In genomic region chr20:63672666-63673065, GRCh38 we compare ENCODE assay signal across 22 cellular contexts. TPM values are rescaled to one million over a fixed set of nuclear protein-coding genes. Genes with fewer than 3 reads are reported as not detected.
DNase-seq lines count a peak whose midpoint lies in the region; FAIRE-seq and TF ChIP-seq lines count a peak whose summit lies in the region.
"Had no signal": no experiment of that assay in that cellular context is flagged by ENCODE, and none has a peak within 500 bp of the region (broad histone marks: within the 10 kb centered on the region; RNA-seq: fewer than 3 reads in every experiment).

No MANE protein-coding gene starts in this region.

- H3K4me2 ChIP-seq in astrocyte (ENCODE audit: low read length) = no peak overlapping the region
- H3K4me2 ChIP-seq in mesenchymal stem cell (ENCODE audit: low read length, poor library complexity, severe bottlenecking) = no peak overlapping the region
- no peak overlapping the region for H3K4me2 ChIP-seq in MM.1S (ENCODE audit: low read depth, low read length)
- H3K4me2 ChIP-seq: BLaER1 had no signal

- FAIRE-seq in astrocyte (lab: Jason Lieb, UNC) = no peak
- FAIRE-seq: A204.1, G401.6, GM12892 had no signal

- no peaks in the 10 kb centered on the region for H3K4me1 Mint-ChIP-seq in activated naive CD4-positive, alpha-beta T cell treated with anti-CD3 and anti-CD28 coated beads, Interleukin-2, amount 10 ng/mL, durations not matched to agents 7 days and 5 days
- no peaks in the 10 kb centered on the region for H3K4me1 Mint-ChIP-seq in astrocyte (ENCODE audit: low read depth, unreplicated experiment)
- H3K4me1 Mint-ChIP-seq: B cell; CD4-positive, CD25-positive, alpha-beta regulatory T cell had no signal

- no peak overlapping the region for H3K14ac ChIP-seq in mesenchymal stem cell (ENCODE audit: low read length in 2 of 2)

- no peaks in the 10 kb centered on the region for H3K27me3 ChIP-seq in astrocyte (ENCODE audit: insufficient read depth, low read length)
- H3K27me3 ChIP-seq in mesenchymal stem cell (ENCODE audit: control insufficient read depth in 1 of 2, insufficient read depth in 1 of 2, low read length in 2 of 2) = no peaks in the 10 kb centered on the region
- no peaks in the 10 kb centered on the region for H3K27me3 ChIP-seq in MM.1S (replicated peaks; ENCODE audit: insufficient read depth, low read length)
- H3K27me3 ChIP-seq: BLaER1 had no signal

- H2BK5ac ChIP-seq in mesenchymal stem cell (ENCODE audit: low read depth, low read length, poor library complexity, severe bottlenecking) = no peak overlapping the region

- H2AK5ac ChIP-seq in mesenchymal stem cell (ENCODE audit: low read length, severe bottlenecking) = no peak overlapping the region

- peaks cover 23% of the 10 kb centered on the region for H3K36me3 Mint-ChIP-seq in activated naive CD4-positive, alpha-beta T cell treated with anti-CD3 and anti-CD28 coated beads, Interleukin-2, amount 10 ng/mL, durations not matched to agents 7 days and 5 days
- H3K36me3 Mint-ChIP-seq in astrocyte (ENCODE audit: low read depth, unreplicated experiment) = peaks cover 18% of the 10 kb centered on the region

- H3K9me3 ChIP-seq in astrocyte (ENCODE audit: insufficient read depth, low read depth, low read length) = no peaks in the 10 kb centered on the region
- H3K9me3 ChIP-seq in mesenchymal stem cell (ENCODE audit: control insufficient read depth, low read length) = no peaks in the 10 kb centered on the region
- no peaks in the 10 kb centered on the region for H3K9me3 ChIP-seq in MM.1S (replicated peaks; ENCODE audit: insufficient read depth, low read length)
- H3K9me3 ChIP-seq: BLaER1, Caco-2 had no signal

- H3K27ac ChIP-seq in astrocyte (ENCODE audit: low read depth, low read length) (no peak overlapping the region), mesenchymal stem cell (ENCODE audit: low read length, poor library complexity, severe bottlenecking) (no peak overlapping the region), MM.1S (ENCODE audit: low read length) (no peak overlapping the region)
- H3K27ac ChIP-seq: 22Rv1, BLaER1, C4-2B had no signal

- no peaks in the 10 kb centered on the region for H3K9me3 Mint-ChIP-seq in activated naive CD4-positive, alpha-beta T cell treated with anti-CD3 and anti-CD28 coated beads, Interleukin-2, amount 10 ng/mL, durations not matched to agents 7 days and 5 days
- H3K9me3 Mint-ChIP-seq in astrocyte (ENCODE audit: unreplicated experiment) = no peaks in the 10 kb centered on the region
- H3K9me3 Mint-ChIP-seq: CD8-positive, alpha-beta T cell had no signal

- no peak overlapping the region for H2BK12ac ChIP-seq in mesenchymal stem cell (ENCODE audit: low read length in 2 of 2)

- no peak for TF ChIP-seq CTCF in astrocyte (IDR thresholded peaks at IDR 0.05; ENCODE audit: insufficient read depth, low read depth, low read length)
- TF ChIP-seq CTCF in MM.1S (IDR thresholded peaks at IDR 0.05; ENCODE audit: low read length) = no peak

- H3F3A ChIP-seq in MM.1S (ENCODE audit: insufficient read depth, low read length) = no peaks in the 10 kb centered on the region

- H3K9ac ChIP-seq in astrocyte (ENCODE audit: low read length) (no peak overlapping the region), mesenchymal stem cell (ENCODE audit: low read length) (no peak overlapping the region), MM.1S (ENCODE audit: low read length) (no peak overlapping the region)
- H3K9ac ChIP-seq: BLaER1 had no signal

- H3K79me1 ChIP-seq in mesenchymal stem cell (replicated peaks; ENCODE audit: low read length, poor library complexity, severe bottlenecking) = peaks cover 3% of the 10 kb centered on the region

- H3K4me1 ChIP-seq in astrocyte (ENCODE audit: insufficient read depth, low read length) (no peaks in the 10 kb centered on the region), mesenchymal stem cell (ENCODE audit: control insufficient read depth, insufficient read depth, low read depth, low read length) (peaks cover 1% of the 10 kb centered on the region), MM.1S (ENCODE audit: low read length) (no peaks in the 10 kb centered on the region)
- H3K4me1 ChIP-seq: BLaER1, Caco-2 had no signal

- no peak overlapping the region for H3K4ac ChIP-seq in mesenchymal stem cell (ENCODE audit: low read depth in 1 of 2, low read length in 2 of 2)

- no peak overlapping the region for H2BK120ac ChIP-seq in mesenchymal stem cell (ENCODE audit: low read depth, low read length)

- H3K79me2 ChIP-seq in astrocyte (ENCODE audit: insufficient read depth, low read length) (no peaks in the 10 kb centered on the region), MM.1S (ENCODE audit: low read length) (no peaks in the 10 kb centered on the region)

- peak overlapping the region; percentile 24 for H3K27ac Mint-ChIP-seq in activated naive CD4-positive, alpha-beta T cell treated with anti-CD3 and anti-CD28 coated beads, Interleukin-2, amount 10 ng/mL, durations not matched to agents 7 days and 5 days
- no peak overlapping the region for H3K27ac Mint-ChIP-seq in astrocyte (ENCODE audit: unreplicated experiment)
- H3K27ac Mint-ChIP-seq: B cell; CD4-positive, CD25-positive, alpha-beta regulatory T cell; CD8-positive, alpha-beta T cell had no signal

- DNase-seq in activated naive CD4-positive, alpha-beta T cell treated with anti-CD3 and anti-CD28 coated beads, Interleukin-2, amount 10 ng/mL, durations not matched to agents 7 days and 5 days = no peak
- DNase-seq in activated naive CD4-positive, alpha-beta T cell (lab: John Stamatoyannopoulos, UW) = no peak
- DNase-seq in astrocyte (ENCODE audit: low read depth) = no peak
- no peak for DNase-seq in mesenchymal stem cell
- no peak for DNase-seq in MM.1S
- DNase-seq in NCI-H1436 (lab: John Stamatoyannopoulos, UW) = no peak
- no peak for DNase-seq in RKO (ENCODE audit: low spot score)
- DNase-seq: Caco-2; CD4-positive, CD25-positive, alpha-beta regulatory T cell; CD8-positive, alpha-beta T cell; DMS153; DND-41; GOT3; H7; HCEC 1CT had no signal

- H3K4me3 Mint-ChIP-seq in activated naive CD4-positive, alpha-beta T cell treated with anti-CD3 and anti-CD28 coated beads, Interleukin-2, amount 10 ng/mL, durations not matched to agents 7 days and 5 days = no peak overlapping the region
- peak overlapping the region; percentile 40 for H3K4me3 Mint-ChIP-seq in astrocyte (ENCODE audit: unreplicated experiment)
- H3K4me3 Mint-ChIP-seq: B cell; CD4-positive, CD25-positive, alpha-beta regulatory T cell; CD8-positive, alpha-beta T cell had no signal

- no peak overlapping the region for H3K18ac ChIP-seq in mesenchymal stem cell (ENCODE audit: low read depth in 1 of 2, low read length in 2 of 2)

- H3K36me3 ChIP-seq in astrocyte (ENCODE audit: insufficient read depth, low read length) = peaks cover 13% of the 10 kb centered on the region
- peaks cover 68 to 69% of the 10 kb centered on the region in 2 experiments for H3K36me3 ChIP-seq in mesenchymal stem cell (ENCODE audit: control insufficient read depth in 1 of 2, insufficient read depth in 2 of 2, low read depth in 1 of 2, low read length in 2 of 2)
- no peaks in the 10 kb centered on the region for H3K36me3 ChIP-seq in MM.1S (replicated peaks; ENCODE audit: insufficient read depth, low read length)

- H3K23ac ChIP-seq in mesenchymal stem cell (ENCODE audit: low read length in 2 of 2) = no peak overlapping the region

- no peak overlapping the region for H2AFZ ChIP-seq in astrocyte (ENCODE audit: low read depth, low read length)
- H2AFZ ChIP-seq in mesenchymal stem cell (ENCODE audit: low read depth, low read length) = no peak overlapping the region
- H2AFZ ChIP-seq in MM.1S (ENCODE audit: low read length) = no peak overlapping the region

- 99% methylated on average over 10 of the region's 10 CpGs for WGBS in mesenchymal stem cell

- H3K9me2 ChIP-seq in MM.1S (replicated peaks; ENCODE audit: insufficient read depth, low read length) = no peaks in the 10 kb centered on the region

- CTCF ChIA-PET in activated naive CD4-positive, alpha-beta T cell treated with anti-CD3 and anti-CD28 coated beads, Interleukin-2, amount 10 ng/mL, durations not matched to agents 7 days and 5 days (lab: Charles Lee) = no interaction called here

- H4K20me1 ChIP-seq in astrocyte (ENCODE audit: insufficient read depth, low read length) (no peaks in the 10 kb centered on the region), MM.1S (ENCODE audit: insufficient read depth, low read length) (no peaks in the 10 kb centered on the region)
- H4K20me1 ChIP-seq: BLaER1 had no signal

- H2BK15ac ChIP-seq in mesenchymal stem cell (ENCODE audit: low read depth, poor library complexity, severe bottlenecking) = no peak overlapping the region

- no peaks in the 10 kb centered on the region for H3K27me3 Mint-ChIP-seq in activated naive CD4-positive, alpha-beta T cell treated with anti-CD3 and anti-CD28 coated beads, Interleukin-2, amount 10 ng/mL, durations not matched to agents 7 days and 5 days
- no peaks in the 10 kb centered on the region for H3K27me3 Mint-ChIP-seq in astrocyte (ENCODE audit: low read depth, unreplicated experiment)
- H3K27me3 Mint-ChIP-seq: B cell; CD4-positive, CD25-positive, alpha-beta regulatory T cell had no signal

- no peak overlapping the region for H3K4me3 ChIP-seq in astrocyte (ENCODE audit: insufficient read depth, low read depth, low read length)
- H3K4me3 ChIP-seq in mesenchymal stem cell (ENCODE audit: insufficient read depth in 1 of 2, low read depth in 1 of 2, low read length in 2 of 2) = no peak overlapping the region
- H3K4me3 ChIP-seq in MM.1S (ENCODE audit: low read length) = no peak overlapping the region
- H3K4me3 ChIP-seq: BLaER1 had no signal

- no peak overlapping the region for H4K8ac ChIP-seq in mesenchymal stem cell (ENCODE audit: low read length)

- H4K91ac ChIP-seq in mesenchymal stem cell (ENCODE audit: low read length) = peak overlapping the region; percentile 18

RNA-seq across cellular contexts. Expression of gene RTEL1, which starts 14.6 kb away (rescaled TPM):
- total RNA-seq in astrocyte = 15.5 and 15.6 TPM in 2 replicates
- polyA plus RNA-seq in mesenchymal stem cell (2013, experiment 1 of 2) = 9.2 TPM
- polyA plus RNA-seq in mesenchymal stem cell (2013, experiment 2 of 2) = 9.3 TPM

RNA-seq across cellular contexts. Expression of gene STMN3, which starts 19.4 kb away (rescaled TPM):
- total RNA-seq in astrocyte = 29.2 and 30.7 TPM in 2 replicates
- polyA plus RNA-seq in mesenchymal stem cell (2013, experiment 1 of 2) = 11.7 TPM
- 12.0 TPM for polyA plus RNA-seq in mesenchymal stem cell (2013, experiment 2 of 2)

RNA-seq across cellular contexts. Expression of gene TNFRSF6B, which starts 23.8 kb away (rescaled TPM):
- 2.0 and 2.8 TPM in 2 replicates for total RNA-seq in astrocyte
- polyA plus RNA-seq in mesenchymal stem cell (2013, experiment 1 of 2) = 23.7 TPM
- 23.9 TPM for polyA plus RNA-seq in mesenchymal stem cell (2013, experiment 2 of 2)
- total RNA-seq: B cell; Caco-2; CD4-positive, CD25-positive, alpha-beta regulatory T cell; H7 had no signal
- polyA plus RNA-seq: CD4-positive, CD25-positive, alpha-beta regulatory T cell had no signal

RNA-seq across cellular contexts. Expression of gene ARFRP1, which starts 35.1 kb away (rescaled TPM):
- total RNA-seq in astrocyte = 30.0 and 32.5 TPM in 2 replicates
- 13.5 TPM for polyA plus RNA-seq in mesenchymal stem cell (2013, experiment 1 of 2)
- 14.0 TPM for polyA plus RNA-seq in mesenchymal stem cell (2013, experiment 2 of 2)

RNA-seq across cellular contexts. Expression of gene ZGPAT, which starts 35.2 kb away (rescaled TPM):
- total RNA-seq in astrocyte = 24.8 and 25.5 TPM in 2 replicates
- 11.5 TPM for polyA plus RNA-seq in mesenchymal stem cell (2013, experiment 1 of 2)
- polyA plus RNA-seq in mesenchymal stem cell (2013, experiment 2 of 2) = 11.8 TPM
